In the genomic region with DNA sequence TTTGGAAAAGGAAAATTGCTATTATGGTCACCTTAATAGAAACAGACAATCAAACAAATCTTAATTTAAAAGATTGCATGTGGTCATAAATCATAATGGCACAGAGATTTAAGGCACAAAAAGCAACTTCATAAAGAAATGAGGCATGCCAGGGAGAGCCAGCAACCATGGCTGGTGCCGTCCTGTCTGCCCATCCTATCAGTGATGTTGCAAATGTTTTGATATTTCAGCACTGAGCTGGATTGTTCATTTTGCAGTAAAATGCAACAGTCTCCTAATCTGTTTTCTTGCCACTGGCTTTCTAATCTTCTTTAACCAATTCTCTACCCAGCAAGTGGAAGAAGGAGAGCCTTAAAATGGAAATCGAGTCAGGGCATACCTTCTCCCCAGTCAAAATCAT, we compare ENCODE assay signal across 1 cellular context.
TF ChIP-seq lines count a peak whose summit lies in the region.

No MANE protein-coding gene starts in this region.

TF ChIP-seq in IMR-90, 13 proteins besides CTCF, POLR2A, EP300 and RAD21 (continued from another document):
- TF ChIP-seq SMC3 (IDR thresholded peaks at IDR 0.05; ENCODE audit: low read depth, low read length) (no peak), MAFK (IDR thresholded peaks at IDR 0.05; ENCODE audit: low read depth, low read length) (no peak)
